In the genomic region with DNA sequence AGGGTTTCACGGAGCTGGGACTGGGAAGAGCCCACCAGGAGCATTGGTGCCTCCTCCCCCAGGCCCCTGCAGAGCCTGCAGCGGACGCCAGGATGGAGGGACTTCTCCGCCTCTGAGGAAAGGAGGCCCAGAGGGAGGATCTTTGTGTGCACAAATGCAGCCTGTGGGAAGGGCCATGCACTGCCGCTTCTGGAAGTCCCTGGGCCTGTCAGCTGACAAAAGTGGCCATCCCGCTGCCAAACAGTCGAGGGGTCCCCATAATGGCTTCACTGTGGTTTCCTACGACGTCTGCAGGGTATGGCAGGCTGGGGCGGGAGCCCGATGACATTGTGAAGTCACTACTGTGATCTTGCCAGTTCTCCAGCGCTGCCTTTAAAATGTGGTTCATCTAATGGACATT, we compare ENCODE assay signal across 22 cellular contexts.
"Had no signal": no experiment of that assay in that cellular context is flagged by ENCODE, and none has a peak within 500 bp of the region (broad histone marks: within the 10 kb centered on the region; RNA-seq: fewer than 3 reads in every experiment).

No MANE protein-coding gene starts in this region.

- H3K4me1 ChIP-seq: adrenal gland, ascending aorta, breast epithelium, testis had no signal

- H3K4me1 Mint-ChIP-seq: central memory CD8-positive, alpha-beta T cell; natural killer cell had no signal

- ATAC-seq: effector memory CD8-positive, alpha-beta T cell; gastroesophageal sphincter; heart left ventricle; left colon; lower lobe of right lung; natural killer cell; stimulated activated memory B cell treated with anti-CD40 and anti-IgM and Interleukin-4, amounts not matched to agents 10 μg/mL and 1 μg/mL and 100 μg/mL, for 72 hours had no signal

- H3K27ac Mint-ChIP-seq: activated naive CD8-positive, alpha-beta T cell; activated T-cell treated with anti-CD3 and anti-CD28 coated beads, Interleukin-2, amount 50 U/mL, for 24 hours; activated T-helper 2 cell treated with anti-CD3 and anti-CD28 coated beads, Interferon-gamma antibody, Interleukin-2, Interleukin-4, amounts not matched to agents 10 μg/mL and 5 μg/mL and 100 μg/mL, durations not matched to agents 14 hours and 24 hours and 36 hours; effector memory CD8-positive, alpha-beta T cell; natural killer cell; stimulated activated memory B cell treated with anti-CD40 and anti-IgM and Interleukin-4, amounts not matched to agents 10 μg/mL and 1 μg/mL and 100 μg/mL, for 72 hours had no signal

- H3K36me3 Mint-ChIP-seq: activated naive CD8-positive, alpha-beta T cell; natural killer cell; stimulated activated memory B cell treated with anti-CD40 and anti-IgM and Interleukin-4, amounts not matched to agents 10 μg/mL and 1 μg/mL and 100 μg/mL, for 72 hours had no signal

- H3K9me3 Mint-ChIP-seq: activated T-cell treated with anti-CD3 and anti-CD28 coated beads, Interleukin-2, amount 50 U/mL, for 24 hours; activated T-helper 2 cell treated with anti-CD3 and anti-CD28 coated beads, Interferon-gamma antibody, Interleukin-2, Interleukin-4, amounts not matched to agents 10 μg/mL and 5 μg/mL and 100 μg/mL, durations not matched to agents 14 hours and 24 hours and 36 hours; central memory CD8-positive, alpha-beta T cell; effector memory CD8-positive, alpha-beta T cell; natural killer cell; stimulated activated memory B cell treated with anti-CD40 and anti-IgM and Interleukin-4, amounts not matched to agents 10 μg/mL and 1 μg/mL and 100 μg/mL, for 72 hours had no signal

- H3K27ac ChIP-seq: adrenal gland, ascending aorta, breast epithelium, epithelial cell of prostate, gastroesophageal sphincter, heart left ventricle, lower lobe of right lung, sigmoid colon, testis had no signal

- H3K4me3 Mint-ChIP-seq: activated naive CD8-positive, alpha-beta T cell; activated T-cell treated with anti-CD3 and anti-CD28 coated beads, Interleukin-2, amount 50 U/mL, for 24 hours; central memory CD8-positive, alpha-beta T cell; effector memory CD8-positive, alpha-beta T cell; natural killer cell; stimulated activated memory B cell treated with anti-CD40 and anti-IgM and Interleukin-4, amounts not matched to agents 10 μg/mL and 1 μg/mL and 100 μg/mL, for 72 hours had no signal

- H3K27me3 Mint-ChIP-seq: activated naive CD8-positive, alpha-beta T cell; activated T-cell treated with anti-CD3 and anti-CD28 coated beads, Interleukin-2, amount 50 U/mL, for 24 hours; central memory CD8-positive, alpha-beta T cell; effector memory CD8-positive, alpha-beta T cell; stimulated activated memory B cell treated with anti-CD40 and anti-IgM and Interleukin-4, amounts not matched to agents 10 μg/mL and 1 μg/mL and 100 μg/mL, for 72 hours had no signal

- H3K27me3 ChIP-seq: adrenal gland, ascending aorta, breast epithelium, gastroesophageal sphincter, heart left ventricle, sigmoid colon, testis had no signal

- H3K36me3 ChIP-seq: adrenal gland, ascending aorta, breast epithelium, gastroesophageal sphincter, lower lobe of right lung, sigmoid colon had no signal

- H3K9me3 ChIP-seq: adrenal gland, ascending aorta, breast epithelium, gastroesophageal sphincter, heart left ventricle, lower lobe of right lung, sigmoid colon, testis had no signal

- H3K4me3 ChIP-seq: adrenal gland, ascending aorta, breast epithelium, gastroesophageal sphincter, heart left ventricle, lower lobe of right lung, sigmoid colon, smooth muscle cell, testis had no signal

- DNase-seq: activated naive CD4-positive, alpha-beta T cell; activated T-cell treated with anti-CD3 and anti-CD28 coated beads, Interleukin-2, amount 50 U/mL, for 24 hours; adrenal gland; effector memory CD8-positive, alpha-beta T cell; heart left ventricle; left colon; lower lobe of right lung; natural killer cell; sigmoid colon; stimulated activated CD4-positive, alpha-beta T cell treated with anti-CD3 and anti-CD28 coated beads, Interleukin-15, amount 100 ng/mL, for 24 hours; T-helper 1 cell; testis; trophoblast cell had no signal
